In genomic region chr13:76438050-76438449, GRCh38 we compare ENCODE assay signal across 14 cellular contexts.
"Had no signal": no experiment of that assay in that cellular context is flagged by ENCODE, and none has a peak within 500 bp of the region (broad histone marks: within the 10 kb centered on the region; RNA-seq: fewer than 3 reads in every experiment).

No MANE protein-coding gene starts in this region.

- H3K36me3 ChIP-seq: ascending aorta, tibial nerve, vagina had no signal

- H3K9me3 ChIP-seq: ascending aorta, mucosa of descending colon, tibial nerve, vagina had no signal

- H3K27ac ChIP-seq: ascending aorta, coronary artery, tibial nerve, vagina had no signal

- H3K4me3 ChIP-seq: ascending aorta, coronary artery, mucosa of descending colon, tibial nerve, vagina had no signal

- DNase-seq: activated CD4-positive, alpha-beta T cell treated with anti-CD3 and anti-CD28 coated beads, Interleukin-2, amount 50 U/mL, for 48 hours; activated gamma-delta T cell treated with Interleukin-2 at 50 U/mL for 16 hours; activated naive CD8-positive, alpha-beta T cell treated with anti-CD3 and anti-CD28 coated beads, Interleukin-2, amount 10 ng/mL, durations not matched to agents 7 days and 5 days; activated T-cell treated with anti-CD3 and anti-CD28 coated beads, Interleukin-2, amount 50 U/mL, for 72 hours; effector CD4-positive, alpha-beta T cell; mucosa of descending colon; right cardiac atrium had no signal

- ATAC-seq: activated CD4-positive, CD25-positive, alpha-beta regulatory T cell treated with anti-CD3 and anti-CD28 coated beads, Interleukin-2, amount 50 U/mL, for 24 hours; activated T-cell treated with anti-CD3 and anti-CD28 coated beads, Interleukin-2, amount 50 U/mL, for 72 hours; mucosa of descending colon; natural killer cell treated with Interleukin-12 subunit alpha and Interleukin-12 subunit beta and Interleukin-15 and Interleukin-18, amount 100 ng/mL, for 72 hours; right cardiac atrium; stimulated activated memory B cell treated with anti-CD40 and anti-IgM and Interleukin-4, amounts not matched to agents 10 μg/mL and 1 μg/mL and 100 μg/mL, for 72 hours had no signal

- H3K27me3 ChIP-seq: ascending aorta, tibial nerve, vagina had no signal
